ENCODE assay signal across 15 cellular contexts in genomic region chr1:25729045-25729444, GRCh38.
DNase-seq lines count a peak whose midpoint lies in the region; TF ChIP-seq lines count a peak whose summit lies in the region.
"Had no signal": no experiment of that assay in that cellular context is flagged by ENCODE, and none has a peak within 500 bp of the region (broad histone marks: within the 10 kb centered on the region; RNA-seq: fewer than 3 reads in every experiment).

No MANE protein-coding gene starts in this region.

- H3K27ac ChIP-seq in KMS-11 (peak overlapping the region; percentile 67; the same call in 1 of the 2 replicates), esophagus muscularis mucosa (replicated peaks in 1 of 4) (peak overlapping the region; percentile 18 to 82 (median 57)), skeletal muscle tissue (ENCODE audit: low read depth, low read length) (peak overlapping the region; percentile 8), OCI-LY7 (ENCODE audit: low read depth, low read length, poor library complexity, severe bottlenecking) (no peak overlapping the region)

- H3K4me1 ChIP-seq in KMS-11 (ENCODE audit: low read depth, poor library complexity, severe bottlenecking) (peaks cover 68% of the 10 kb centered on the region), esophagus muscularis mucosa (peaks cover 36 to 54% (median 48%) of the 10 kb centered on the region in 4 donors), skeletal muscle tissue (ENCODE audit: control insufficient read depth in 3 of 3, insufficient read depth in 3 of 3, low read length in 3 of 3) (peaks cover 35 to 41% (median 38%) of the 10 kb centered on the region in 3 donors), OCI-LY7 (ENCODE audit: insufficient read depth, low read length, poor library complexity, severe bottlenecking) (peaks cover 9% of the 10 kb centered on the region)

- H3K4me2 ChIP-seq in KMS-11 (peak overlapping the region; percentile 61; the same call in 1 of the 2 replicates), OCI-LY7 (ENCODE audit: low read length) (no peak overlapping the region)

- no peaks in the 10 kb centered on the region; the same call in 1 of the 2 replicates for H3K27me3 ChIP-seq in H7 (ENCODE audit: control insufficient read depth, insufficient read depth, low read length)
- H3K27me3 ChIP-seq in KMS-11 (ENCODE audit: insufficient read depth, low read depth) = no peaks in the 10 kb centered on the region
- H3K27me3 ChIP-seq in esophagus muscularis mucosa = no peaks in the 10 kb centered on the region
- no peaks in the 10 kb centered on the region for H3K27me3 ChIP-seq in skeletal muscle tissue (ENCODE audit: control insufficient read depth in 3 of 3, insufficient read depth in 3 of 3, low read length in 3 of 3)
- H3K27me3 ChIP-seq: MG63 had no signal

- H3K9ac ChIP-seq in KMS-11 = no peak overlapping the region
- no peak overlapping the region for H3K9ac ChIP-seq in skeletal muscle tissue (ENCODE audit: low read depth in 1 of 3, low read length in 3 of 3)

- no peak for TF ChIP-seq POLR2A in esophagus muscularis mucosa (IDR thresholded peaks at IDR 0.05; ENCODE audit: low read depth)

- 97% methylated on average over 4 of the region's 4 CpGs for WGBS in esophagus muscularis mucosa

- H3K79me2 ChIP-seq in KMS-11 (ENCODE audit: insufficient read depth, low read depth) (no peaks in the 10 kb centered on the region; the same call in 1 of the 2 replicates), OCI-LY7 (ENCODE audit: insufficient read depth, low read depth, low read length) (no peaks in the 10 kb centered on the region)

- H3K9me3 ChIP-seq in esophagus muscularis mucosa = no peaks in the 10 kb centered on the region
- no peaks in the 10 kb centered on the region for H3K9me3 ChIP-seq in skeletal muscle tissue (ENCODE audit: control insufficient read depth in 3 of 3, low read length in 3 of 3)
- H3K9me3 ChIP-seq in OCI-LY7 (ENCODE audit: low read length) = no peaks in the 10 kb centered on the region
- H3K9me3 ChIP-seq: Caco-2, MG63 had no signal

- CTCF ChIA-PET in OCI-LY7 (lab: Charles Lee; ENCODE audit: unreplicated experiment) = no interaction called here

- intact Hi-C loops in esophagus muscularis mucosa (cut with DNase I) (no loop called here), OCI-LY7 (cut with micrococcal nuclease; ENCODE audit: unreplicated experiment) (no loop called here)

- DNase-seq in H7 (peak; percentile 15), esophagus muscularis mucosa (ENCODE audit: extremely low spot score) (no peak), hippocampal formation (lab: John Stamatoyannopoulos, UW) (no peak), OCI-LY7 (ENCODE audit: low spot score) (no peak)
- DNase-seq in effector CD4-positive, alpha-beta T cell = no peak
- DNase-seq: Caco-2, DMS153, EL, GOT3, HFFc6, MG63, NCI-H1092, NCI-H510A had no signal

- H3K4me3 ChIP-seq in H7 (ENCODE audit: insufficient read depth, low read depth, low read length) (no peak overlapping the region), KMS-11 (IDR thresholded peaks at IDR 0.05; ENCODE audit: insufficient read depth, low read depth, low read length) (no peak overlapping the region), esophagus muscularis mucosa (no peak overlapping the region), skeletal muscle tissue (ENCODE audit: low read length in 3 of 3) (no peak overlapping the region), OCI-LY7 (ENCODE audit: low read depth, low read length, poor library complexity, severe bottlenecking) (no peak overlapping the region)
- H3K4me3 ChIP-seq: MG63 had no signal

- H2AFZ ChIP-seq in KMS-11 (ENCODE audit: low read depth) (no peak overlapping the region), OCI-LY7 (ENCODE audit: low read length) (no peak overlapping the region)

- H3K36me3 ChIP-seq in H7 (replicated peaks; ENCODE audit: control insufficient read depth, insufficient read depth, low read length) (no peaks in the 10 kb centered on the region), KMS-11 (ENCODE audit: insufficient read depth) (no peaks in the 10 kb centered on the region), esophagus muscularis mucosa (no peaks in the 10 kb centered on the region), skeletal muscle tissue (ENCODE audit: control insufficient read depth in 3 of 3, insufficient read depth in 3 of 3, low read length in 3 of 3) (no peaks in the 10 kb centered on the region), OCI-LY7 (ENCODE audit: insufficient read depth, low read length) (no peaks in the 10 kb centered on the region)
- H3K36me3 ChIP-seq: MG63 had no signal

- no peak for TF ChIP-seq EP300 in esophagus muscularis mucosa (IDR thresholded peaks at IDR 0.05)

- no peaks in the 10 kb centered on the region for H3K9me2 ChIP-seq in OCI-LY7 (ENCODE audit: insufficient read depth, low read length)

- H4K20me1 ChIP-seq in KMS-11 (ENCODE audit: insufficient read depth) (no peaks in the 10 kb centered on the region), OCI-LY7 (ENCODE audit: insufficient read depth, low read length) (no peaks in the 10 kb centered on the region)

- TF ChIP-seq CTCF in KMS-11 (conservative IDR thresholded peaks at IDR 0.05; ENCODE audit: low read depth, low read length) = no peak
- TF ChIP-seq CTCF in esophagus muscularis mucosa (IDR thresholded peaks at IDR 0.05) = no peak
- TF ChIP-seq CTCF in OCI-LY7 (conservative IDR thresholded peaks at IDR 0.05; ENCODE audit: low read length) = no peak

- POLR2A ChIA-PET in OCI-LY7 (lab: Charles Lee) = interaction anchor here (1.7 kb wide), 1 partner anchor 8 kb away, joined by 4 read pairs; no protein-coding TSS in a partner anchor

- BruUV-seq in OCI-LY7 (replicated peaks; lab: Mats Ljungman, UMichigan) = no TSS peak
